In genomic region chr15:77612958-77613601, GRCh38 we compare ENCODE assay signal across 32 cellular contexts. TPM values are rescaled to one million over a fixed set of nuclear protein-coding genes. Genes with fewer than 3 reads are reported as not detected.
"Had no signal": no experiment of that assay in that cellular context is flagged by ENCODE, and none has a peak within 500 bp of the region (broad histone marks: within the 10 kb centered on the region; RNA-seq: fewer than 3 reads in every experiment).

No MANE protein-coding gene starts in this region.

- FAIRE-seq: astrocyte, endometrium, endothelial cell of umbilical vein had no signal

- H3K9me3 ChIP-seq: colonic mucosa, esophagus squamous epithelium had no signal

- H3K4me3 ChIP-seq: colonic mucosa, esophagus squamous epithelium had no signal

- DNase-seq: activated CD4-positive, alpha-beta memory T cell treated with anti-CD3 and anti-CD28 coated beads, Interleukin-2, amount 10 ng/mL, durations not matched to agents 7 days and 5 days; activated CD4-positive, alpha-beta T cell treated with anti-CD3 and anti-CD28 coated beads for 1 hour; activated CD4-positive, alpha-beta T cell treated with anti-CD3 and anti-CD28 coated beads for 4 hours; activated CD4-positive, alpha-beta T cell treated with anti-CD3 and anti-CD28 coated beads, Interleukin-2, amount 10 ng/mL, durations not matched to agents 7 days and 5 days; activated CD4-positive, alpha-beta T cell treated with anti-CD3 and anti-CD28 coated beads, Interleukin-2, amount 50 U/mL, for 4 hours; activated CD8-positive, alpha-beta memory T cell treated with anti-CD3 and anti-CD28 coated beads, Interleukin-2, amount 50 U/mL, for 48 hours; activated gamma-delta T cell; activated naive CD4-positive, alpha-beta T cell; activated naive CD4-positive, alpha-beta T cell treated with anti-CD3 and anti-CD28 coated beads, Interleukin-2, amount 50 U/mL, for 16 hours; activated T-cell treated with anti-CD3 and anti-CD28 coated beads for 4 hours; activated T-cell treated with anti-CD3 and anti-CD28 coated beads, Interleukin-2, amount 50 U/mL, for 24 hours; activated T-cell treated with anti-CD3 and anti-CD28 coated beads, Interleukin-2, amount 50 U/mL, for 72 hours; amniotic stem cell; anterior cingulate cortex; brain microvascular endothelial cell; central memory CD4-positive, alpha-beta T cell; cerebellar nuclear complex; colonic mucosa; effector CD8-positive, alpha-beta T cell; esophagus squamous epithelium; foreskin melanocyte; head of caudate nucleus; hippocampal formation; T-helper 2 cell had no signal

- H3K27me3 ChIP-seq: brain microvascular endothelial cell, colonic mucosa had no signal

- H3K4me1 ChIP-seq: esophagus squamous epithelium had no signal

- H3K36me3 ChIP-seq: brain microvascular endothelial cell, colonic mucosa, esophagus squamous epithelium had no signal

- ATAC-seq: activated T-cell treated with anti-CD3 and anti-CD28 coated beads, Interleukin-2, amount 50 U/mL, for 72 hours; WTC11 had no signal

- H3K27ac ChIP-seq: brain microvascular endothelial cell, colonic mucosa, epithelial cell of prostate, esophagus squamous epithelium, VCaP had no signal

RNA-seq across cellular contexts. Expression of gene LINGO1, which starts 19.6 kb away (rescaled TPM):
- total RNA-seq: activated CD4-positive, alpha-beta memory T cell treated with anti-CD3 and anti-CD28 coated beads, Interleukin-2, amount 10 ng/mL, durations not matched to agents 7 days and 5 days; activated CD4-positive, alpha-beta T cell treated with anti-CD3 and anti-CD28 coated beads, Interleukin-2, amount 10 ng/mL, durations not matched to agents 7 days and 5 days; fibroblast of lung; fibroblast of villous mesenchyme had no signal
